Comparison of ENCODE assay signal across 20 cellular contexts in the genomic region with DNA sequence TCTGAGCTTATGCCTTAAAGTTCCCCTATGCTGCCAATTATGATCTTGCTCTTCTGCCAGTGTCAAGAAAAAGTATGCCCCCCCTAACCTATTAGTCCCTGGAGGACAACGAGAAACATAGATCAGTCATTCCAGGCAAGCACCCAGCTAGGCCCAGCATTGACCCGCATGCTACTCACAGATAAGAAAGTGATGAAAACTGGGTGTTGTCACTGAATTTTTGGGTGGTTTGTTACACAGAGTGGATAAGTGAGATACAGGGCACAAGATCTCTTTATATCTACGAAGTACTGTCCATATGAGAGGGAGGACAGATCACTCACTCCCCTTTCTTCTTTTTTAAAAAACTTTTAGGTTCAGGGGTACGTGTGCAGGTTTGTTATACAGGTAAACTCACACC. TPM values are rescaled to one million over a fixed set of nuclear protein-coding genes. Genes with fewer than 3 reads are reported as not detected.
"Had no signal": no experiment of that assay in that cellular context is flagged by ENCODE, and none has a peak within 500 bp of the region (broad histone marks: within the 10 kb centered on the region; RNA-seq: fewer than 3 reads in every experiment).

No MANE protein-coding gene starts in this region.

- DNase-seq: activated effector memory CD4-positive, alpha-beta T cell treated with anti-CD3 and anti-CD28 coated beads, Interleukin-2, amount 50 U/mL, for 16 hours; aorta; gastrocnemius medialis; head of caudate nucleus; lower lobe of right lung; stimulated activated CD4-positive, alpha-beta T cell treated with anti-CD3 and anti-CD28 coated beads, Interleukin-4, amount 100 ng/mL, for 1 hour; T-helper 2 cell; upper lobe of right lung; WERI-Rb-1 had no signal

- H3K27ac Mint-ChIP-seq: nephron had no signal

- H3K4me3 Mint-ChIP-seq: central memory CD8-positive, alpha-beta T cell; nephron had no signal

- H3K4me3 ChIP-seq: coronary artery, gastrocnemius medialis, lower lobe of right lung, SJSA1, smooth muscle cell, thoracic aorta, upper lobe of right lung had no signal

- H3K27ac ChIP-seq: coronary artery, gastrocnemius medialis, lower lobe of right lung, parathyroid adenoma, SJSA1, thoracic aorta, upper lobe of right lung, WERI-Rb-1 had no signal

- H3K9me3 Mint-ChIP-seq: central memory CD8-positive, alpha-beta T cell; nephron had no signal

- H3K27me3 ChIP-seq: gastrocnemius medialis, SJSA1, upper lobe of right lung had no signal

- H3K4me1 ChIP-seq: gastrocnemius medialis, lower lobe of right lung, upper lobe of right lung had no signal

- H3K36me3 ChIP-seq: gastrocnemius medialis, lower lobe of right lung, SJSA1, thoracic aorta, upper lobe of right lung, WERI-Rb-1 had no signal

- H3K9me3 ChIP-seq: gastrocnemius medialis, lower lobe of right lung, SJSA1, thoracic aorta, upper lobe of right lung had no signal

- H3K9ac ChIP-seq: parathyroid adenoma had no signal

- ATAC-seq: esophagus mucosa, gastrocnemius medialis, lower lobe of right lung, sciatic nerve, upper lobe of right lung had no signal

- H3K27me3 Mint-ChIP-seq: central memory CD8-positive, alpha-beta T cell had no signal

RNA-seq across cellular contexts. Expression of gene TEX48, which starts 6.4 kb away (rescaled TPM):
- total RNA-seq: aorta, esophagus mucosa, gastrocnemius medialis, lower lobe of right lung, sciatic nerve, SJSA1, smooth muscle cell, thoracic aorta, upper lobe of right lung had no signal
- polyA plus RNA-seq: aorta, keratinocyte, smooth muscle cell had no signal

RNA-seq across cellular contexts. Expression of gene TEX53, which starts 30.8 kb away (rescaled TPM):
- total RNA-seq: activated CD8-positive, alpha-beta memory T cell treated with anti-CD3 and anti-CD28 coated beads for 36 hours; aorta; esophagus mucosa; gastrocnemius medialis; lower lobe of right lung; sciatic nerve; SJSA1; smooth muscle cell; thoracic aorta; upper lobe of right lung had no signal
- polyA plus RNA-seq: aorta, keratinocyte, smooth muscle cell had no signal
